ENCODE assay signal across 1 cellular context in the genomic region with DNA sequence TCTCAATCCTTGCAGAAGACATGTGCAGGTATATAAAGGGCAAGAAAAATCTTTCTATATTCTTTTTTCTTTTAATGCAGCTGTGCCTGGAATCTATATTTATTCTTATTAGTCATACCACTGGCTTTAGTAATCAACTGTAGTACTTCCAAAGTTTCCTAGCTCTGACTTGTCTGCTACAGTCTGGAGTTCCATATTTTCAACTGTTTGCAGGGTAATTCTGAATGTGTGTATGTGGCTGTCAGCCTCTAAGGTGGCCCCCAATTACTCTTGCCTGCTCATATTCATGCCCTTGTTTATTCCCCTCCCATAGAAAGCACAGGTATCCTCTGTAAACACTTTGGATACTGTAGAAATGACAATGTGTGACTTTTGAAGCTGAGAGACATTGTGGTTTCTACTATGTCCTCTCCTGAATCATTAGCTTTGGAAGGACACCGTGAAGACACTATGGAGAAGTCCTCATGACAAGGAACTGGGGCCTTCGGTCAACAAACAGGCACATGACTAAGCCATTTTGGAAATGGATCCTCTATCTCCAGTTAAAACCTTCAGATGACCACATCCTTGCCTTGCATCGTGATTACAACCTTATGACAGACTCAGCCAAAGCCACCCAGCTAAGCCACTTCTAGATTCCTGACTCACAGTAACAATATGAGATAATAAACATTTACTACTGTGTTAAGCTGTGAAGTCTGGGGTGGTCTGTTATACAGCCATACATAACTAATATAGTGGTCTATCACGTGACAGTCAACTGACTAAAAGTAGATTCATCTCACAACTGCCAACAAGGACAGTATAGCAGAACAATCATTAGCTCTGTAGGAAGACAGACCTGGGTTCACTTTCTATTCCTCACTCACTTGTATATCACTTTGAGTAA.
TF ChIP-seq lines count a peak whose summit lies in the region.

No MANE protein-coding gene starts in this region.

TF ChIP-seq in K562, 482 proteins besides CTCF, POLR2A, EP300 and RAD21 (continued from another document and continues in another):
- TF ChIP-seq HMGXB4 (CRISPR knock-in tag; IDR thresholded peaks at IDR 0.05) (no peak), AFF4 (CRISPR knock-in tag; IDR thresholded peaks at IDR 0.05) (no peak), ARID1B (IDR thresholded peaks at IDR 0.05) (peak; percentile 82), RBM15 (IDR thresholded peaks at IDR 0.05; ENCODE audit: insufficient read depth, low read length) (no peak), THAP7 (CRISPR knock-in tag; IDR thresholded peaks at IDR 0.05) (no peak), POLR2AphosphoS5 (IDR thresholded peaks at IDR 0.05; ENCODE audit: control insufficient read depth, insufficient read depth, low read depth, low read length) (peak; percentile 58), CHAMP1 (IDR thresholded peaks at IDR 0.05) (peak; percentile 43; the same call in 1 of the 2 replicates), CBFA2T2 (conservative IDR thresholded peaks at IDR 0.05) (peak; percentile 65; the same call in 1 of the 2 replicates), NONO (IDR thresholded peaks at IDR 0.05; ENCODE audit: low read depth in 2 of 2, low read length in 1 of 2) (no peak), ZNF407 (IDR thresholded peaks at IDR 0.05; ENCODE audit: low read depth) (no peak), ZNF174 (CRISPR knock-in tag; IDR thresholded peaks at IDR 0.05) (no peak), TEAD4 (IDR thresholded peaks at IDR 0.05; ENCODE audit: low read length) (peak; percentile 70), TEAD4 (CRISPR knock-in tag; IDR thresholded peaks at IDR 0.05; ENCODE audit: borderline replicate concordance) (no peak), CTCFL (IDR thresholded peaks at IDR 0.05; ENCODE audit: borderline replicate concordance, insufficient read depth, low read depth, low read length, poor library complexity, severe bottlenecking) (no peak), PCBP1 (IDR thresholded peaks at IDR 0.05; ENCODE audit: low read depth, low read length, poor library complexity, severe bottlenecking) (no peak), ZNF143 (CRISPR knock-in tag; IDR thresholded peaks at IDR 0.05) (no peak), ETV1 (tag; conservative IDR thresholded peaks at IDR 0.05; ENCODE audit: low read depth) (peak; percentile 73), PHF20 (IDR thresholded peaks at IDR 0.05; ENCODE audit: partially characterized antibody) (no peak), ZBTB12 (CRISPR knock-in tag; IDR thresholded peaks at IDR 0.05) (peak; percentile 38; the same call in 1 of the 2 replicates), ZNF561 (CRISPR knock-in tag; conservative IDR thresholded peaks at IDR 0.05) (no peak)
- TF ChIP-seq, protein P1, sequence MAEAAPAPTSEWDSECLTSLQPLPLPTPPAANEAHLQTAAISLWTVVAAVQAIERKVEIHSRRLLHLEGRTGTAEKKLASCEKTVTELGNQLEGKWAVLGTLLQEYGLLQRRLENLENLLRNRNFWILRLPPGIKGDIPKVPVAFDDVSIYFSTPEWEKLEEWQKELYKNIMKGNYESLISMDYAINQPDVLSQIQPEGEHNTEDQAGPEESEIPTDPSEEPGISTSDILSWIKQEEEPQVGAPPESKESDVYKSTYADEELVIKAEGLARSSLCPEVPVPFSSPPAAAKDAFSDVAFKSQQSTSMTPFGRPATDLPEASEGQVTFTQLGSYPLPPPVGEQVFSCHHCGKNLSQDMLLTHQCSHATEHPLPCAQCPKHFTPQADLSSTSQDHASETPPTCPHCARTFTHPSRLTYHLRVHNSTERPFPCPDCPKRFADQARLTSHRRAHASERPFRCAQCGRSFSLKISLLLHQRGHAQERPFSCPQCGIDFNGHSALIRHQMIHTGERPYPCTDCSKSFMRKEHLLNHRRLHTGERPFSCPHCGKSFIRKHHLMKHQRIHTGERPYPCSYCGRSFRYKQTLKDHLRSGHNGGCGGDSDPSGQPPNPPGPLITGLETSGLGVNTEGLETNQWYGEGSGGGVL (CRISPR knock-in tag; IDR thresholded peaks at IDR 0.05) = no peak
- TF ChIP-seq, protein P2, sequence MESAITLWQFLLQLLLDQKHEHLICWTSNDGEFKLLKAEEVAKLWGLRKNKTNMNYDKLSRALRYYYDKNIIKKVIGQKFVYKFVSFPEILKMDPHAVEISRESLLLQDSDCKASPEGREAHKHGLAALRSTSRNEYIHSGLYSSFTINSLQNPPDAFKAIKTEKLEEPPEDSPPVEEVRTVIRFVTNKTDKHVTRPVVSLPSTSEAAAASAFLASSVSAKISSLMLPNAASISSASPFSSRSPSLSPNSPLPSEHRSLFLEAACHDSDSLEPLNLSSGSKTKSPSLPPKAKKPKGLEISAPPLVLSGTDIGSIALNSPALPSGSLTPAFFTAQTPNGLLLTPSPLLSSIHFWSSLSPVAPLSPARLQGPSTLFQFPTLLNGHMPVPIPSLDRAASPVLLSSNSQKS (CRISPR knock-in tag; IDR thresholded peaks at IDR 0.05) = no peak
